ENCODE assay signal across 8 cellular contexts in genomic region chr1:156860113-156860638, GRCh38. TPM values are rescaled to one million over a fixed set of nuclear protein-coding genes. Genes with fewer than 3 reads are reported as not detected.
A peak's percentile ranks its signal among the peaks of the same experiment; 100 is the strongest.
DNase-seq lines count a peak whose midpoint lies in the region; ATAC-seq and TF ChIP-seq lines count a peak whose summit lies in the region.

No MANE protein-coding gene starts in this region.

- TF ChIP-seq EP300 in ovary (IDR thresholded peaks at IDR 0.05) = no peak

- H3K4me3 ChIP-seq in HEK293 (ENCODE audit: low read depth, low read length) (peak overlapping the region; percentile 35), PC-9 (peak overlapping the region; percentile 40; the same call in 1 of the 2 replicates), ovary (peak overlapping the region; percentile 21), urinary bladder (ENCODE audit: low read depth, low read length) (peak overlapping the region; percentile 27)

- H3K4me3 Mint-ChIP-seq in CD4-positive, alpha-beta T cell = peak overlapping the region; percentile 81

- H3K4me2 ChIP-seq in PC-9 = peak overlapping the region; percentile 83

- peak; percentile 24 to 68 (median 42) for DNase-seq in CD4-positive, alpha-beta T cell
- DNase-seq in PC-9 = peak in 1 of 2 experiments; percentile 49
- DNase-seq in activated gamma-delta T cell (lab: John Stamatoyannopoulos, UW) = peak; percentile 28
- peak; percentile 42 for DNase-seq in globus pallidus (ENCODE audit: low spot score)
- peak in 3 of 5 donors; percentile 32 to 64 (median 56) for DNase-seq in ovary

- peak; percentile 87 for TF ChIP-seq CTCF in CD4-positive, alpha-beta T cell (IDR thresholded peaks at IDR 0.05)
- TF ChIP-seq CTCF in HEK293 (tag by site-specific recombination; IDR thresholded peaks at IDR 0.05) = peak; percentile 90
- TF ChIP-seq CTCF in PC-9 (conservative IDR thresholded peaks at IDR 0.05) = peak; percentile 80
- TF ChIP-seq CTCF in ovary (IDR thresholded peaks at IDR 0.05) = peak; percentile 36 to 51 (median 39)

- H4K20me1 ChIP-seq in PC-9 (ENCODE audit: insufficient read depth) = no peaks in the 10 kb centered on the region

- peak; percentile 54 for ATAC-seq in CD4-positive, alpha-beta T cell (ENCODE audit: poor library complexity)
- ATAC-seq in GM21390 (IDR thresholded peaks at IDR 0.05; ENCODE audit: unreplicated experiment) = no peak

- no peak overlapping the region for H3K27ac Mint-ChIP-seq in CD4-positive, alpha-beta T cell

- POLR2A ChIA-PET in CD4-positive, alpha-beta T cell (lab: Charles Lee) = interaction anchor here (0.7 to 2.9 kb wide), 9 partner anchors 11 to 170 kb away, joined by 3 to 20 read pairs (median 8); partner anchors contain the start of gene SH2D2A
- POLR2A ChIA-PET in HEK293 (lab: Yijun Ruan, JAX) (interaction anchor here (1.0 to 2.2 kb wide), 6 partner anchors 27 to 171 kb away, joined by 4 to 14 read pairs (median 4); partner anchors contain the start of genes ISG20L2, METTL25B and PRCC), PC-9 (lab: Charles Lee; ENCODE audit: unreplicated experiment) (interaction anchor here (0.7 kb wide), 1 partner anchor 132 kb away, joined by 7 read pairs; the partner anchor contains the start of genes ISG20L2 and METTL25B)

- no TSS peak for BruUV-seq in PC-9 (replicated peaks; lab: Mats Ljungman, UMichigan)

- H3K27ac ChIP-seq in CD4-positive, alpha-beta T cell (ENCODE audit: low read depth, low read length) = no peak overlapping the region
- no peak overlapping the region for H3K27ac ChIP-seq in HEK293 (ENCODE audit: extremely low read depth, low read depth, low read length)
- H3K27ac ChIP-seq in PC-9 = no peak overlapping the region
- H3K27ac ChIP-seq in ovary = no peak overlapping the region
- H3K27ac ChIP-seq in urinary bladder (ENCODE audit: low read depth) = no peak overlapping the region

- H3K36me3 ChIP-seq in HEK293 (ENCODE audit: control insufficient read depth in 2 of 2, insufficient read depth in 1 of 2, low read length in 2 of 2) = no peaks in the 10 kb centered on the region
- no peaks in the 10 kb centered on the region for H3K36me3 ChIP-seq in PC-9 (ENCODE audit: low read depth)
- no peaks in the 10 kb centered on the region for H3K36me3 ChIP-seq in ovary
- H3K36me3 ChIP-seq in urinary bladder (ENCODE audit: insufficient read depth) = no peaks in the 10 kb centered on the region

- H3K9me2 ChIP-seq in PC-9 (ENCODE audit: insufficient read depth) = no peaks in the 10 kb centered on the region

- H2AFZ ChIP-seq in PC-9 = peak overlapping the region; percentile 24; the same call in 1 of the 2 replicates

- H3K27me3 Mint-ChIP-seq in CD4-positive, alpha-beta T cell = peaks cover 76% of the 10 kb centered on the region

- no peaks in the 10 kb centered on the region for H3K9me3 ChIP-seq in CD4-positive, alpha-beta T cell (ENCODE audit: control insufficient read depth, low read length)
- H3K9me3 ChIP-seq in HEK293 (ENCODE audit: control insufficient read depth, insufficient read depth, low read depth, low read length) (no peaks in the 10 kb centered on the region), PC-9 (ENCODE audit: insufficient read depth, low read depth) (no peaks in the 10 kb centered on the region), ovary (no peaks in the 10 kb centered on the region)

- no peaks in the 10 kb centered on the region for H3K9me3 Mint-ChIP-seq in CD4-positive, alpha-beta T cell

- peaks cover 30% of the 10 kb centered on the region for H3K4me1 Mint-ChIP-seq in CD4-positive, alpha-beta T cell (ENCODE audit: low read depth)

- H3K4me1 ChIP-seq in HEK293 (ENCODE audit: control insufficient read depth, insufficient read depth, low read length) = peaks cover 2% of the 10 kb centered on the region; the same call in 1 of the 2 replicates
- H3K4me1 ChIP-seq in PC-9 (replicated peaks; ENCODE audit: insufficient read depth) = peaks cover 12% of the 10 kb centered on the region
- peaks cover 2% of the 10 kb centered on the region for H3K4me1 ChIP-seq in ovary (ENCODE audit: insufficient read depth)
- H3K4me1 ChIP-seq in urinary bladder (ENCODE audit: insufficient read depth) = no peaks in the 10 kb centered on the region

- 0 to 1% (median 1%) methylated on average over 35 of the region's 35 CpGs for WGBS in ovary, 3 donors
- WGBS in urinary bladder = under 1% methylated on average over 35 of the region's 35 CpGs

- H3K79me2 ChIP-seq in PC-9 (ENCODE audit: low read depth) = no peaks in the 10 kb centered on the region

- no peaks in the 10 kb centered on the region for H3F3A ChIP-seq in PC-9 (ENCODE audit: insufficient read depth, low read depth)

- no peaks in the 10 kb centered on the region for H3K36me3 Mint-ChIP-seq in CD4-positive, alpha-beta T cell (ENCODE audit: low read depth)

- CTCF ChIA-PET in CD4-positive, alpha-beta T cell (lab: Charles Lee) = interaction anchor here (0.7 to 3.5 kb wide), 29 partner anchors 9 to 171 kb away, joined by 3 to 87 read pairs (median 7); partner anchors contain the start of genes ISG20L2, METTL25B, MRPL24 and PRCC
- CTCF ChIA-PET in HEK293 (lab: Yijun Ruan, JAX) (interaction anchor here (0.6 to 7.6 kb wide), 48 partner anchors 9 to 284 kb away, joined by 3 to 129 read pairs (median 6); partner anchors contain the start of genes ISG20L2, METTL25B, PRCC and SH2D2A), PC-9 (lab: Charles Lee) (interaction anchor here (0.6 to 2.5 kb wide), 18 partner anchors 21 to 599 kb away, joined by 3 to 25 read pairs (median 4); partner anchors contain the start of gene CRABP2)

- H3K27me3 ChIP-seq in CD4-positive, alpha-beta T cell (ENCODE audit: control insufficient read depth, insufficient read depth, low read length) = peaks cover 62% of the 10 kb centered on the region
- H3K27me3 ChIP-seq in PC-9 (ENCODE audit: insufficient read depth, low read depth) (peaks cover 58% of the 10 kb centered on the region), ovary (peaks cover 9% of the 10 kb centered on the region)

- no peak for TF ChIP-seq POLR2A in ovary (IDR thresholded peaks at IDR 0.05)

- intact Hi-C loops in CD4-positive, alpha-beta T cell (cut with DNase I, micrococcal nuclease) = loop anchor here (1.0 to 10.0 kb wide), 6 partner anchors 21 to 171 kb away; partner anchors contain the start of genes ISG20L2 (in 1 of the 2), METTL25B (in 1 of the 2) and SH2D2A (in 1 of the 2)
- intact Hi-C loops in PC-9 (cut with micrococcal nuclease; ENCODE audit: unreplicated experiment) (loop anchor here (1.0 to 2.0 kb wide), 2 partner anchors 63 to 134 kb away; no protein-coding TSS in a partner anchor), ovary (cut with DNase I) (loop anchor here in 2 of 4 donors (5.0 to 10.0 kb wide), 2 partner anchors 165 to 518 kb away; no protein-coding TSS in a partner anchor)

TF ChIP-seq in HEK293, 187 proteins besides CTCF, POLR2A, EP300 and RAD21 (continues in another document):
- no peak for TF ChIP-seq ZNF302 (tag by site-specific recombination; IDR thresholded peaks at IDR 0.05; ENCODE audit: low read depth)
- TF ChIP-seq ZNF223 (tag by site-specific recombination; IDR thresholded peaks at IDR 0.05) = no peak
- TF ChIP-seq ZNF24 (tag by site-specific recombination; IDR thresholded peaks at IDR 0.05) = peak; percentile 35; the same call in 1 of the 2 replicates
- no peak for TF ChIP-seq PRDM6 (tag by site-specific recombination; IDR thresholded peaks at IDR 0.05)
- TF ChIP-seq ZNF19 (tag by site-specific recombination; IDR thresholded peaks at IDR 0.05; ENCODE audit: low read depth) = no peak
- TF ChIP-seq ZNF48 (tag by site-specific recombination; IDR thresholded peaks at IDR 0.05) = no peak
- TF ChIP-seq MZF1 (tag by site-specific recombination; IDR thresholded peaks at IDR 0.05; ENCODE audit: borderline replicate concordance) = no peak

RNA-seq across cellular contexts. Expression of gene NTRK1, which starts 0.5 kb away (rescaled TPM):
- total RNA-seq in CD4-positive, alpha-beta T cell = under 1 TPM; 0.42 to 0.52 TPM
- not detected in 2 replicates for total RNA-seq in PC-9 (2021)
- under 1 TPM in 4 of 7 donors, not detected in 3; 0.34 to 0.92 (median 0.41) TPM for total RNA-seq in ovary
- polyA plus RNA-seq in ovary = under 1 TPM in 1 of 2 donors, not detected in 1; 0.11 TPM
- 0.37 TPM for total RNA-seq in urinary bladder
- 1.0 TPM for polyA plus RNA-seq in urinary bladder

RNA-seq across cellular contexts. Expression of gene INSRR, which starts 1.3 kb away (rescaled TPM):
- total RNA-seq in CD4-positive, alpha-beta T cell = not detected
- total RNA-seq in PC-9 (2021) = not detected in 2 replicates
- total RNA-seq in ovary = under 1 TPM in 1 of 7 donors, not detected in 6; 0.15 TPM
- polyA plus RNA-seq in ovary = under 1 TPM in 1 of 2 donors, not detected in 1; 0.02 TPM
- 0.11 TPM for total RNA-seq in urinary bladder
- 0.04 TPM for polyA plus RNA-seq in urinary bladder

RNA-seq across cellular contexts. Expression of gene PEAR1, which starts 33.3 kb away (rescaled TPM):
- under 1 TPM; 0.20 to 0.41 TPM for total RNA-seq in CD4-positive, alpha-beta T cell
- total RNA-seq in PC-9 (2021) (9.8 and 12.2 TPM in 2 replicates), ovary (10 to 100 TPM in 5 of 7 donors, 1 to 10 TPM in 2; 4.3 to 20.2 (median 12.3) TPM), urinary bladder (9.3 TPM)
- polyA plus RNA-seq in ovary (10 to 100 TPM; 13.7 to 21.2 TPM), urinary bladder (13.1 TPM)

RNA-seq across cellular contexts. Expression of gene SH2D2A, which starts 43.5 kb away (rescaled TPM):
- total RNA-seq in CD4-positive, alpha-beta T cell = 10 to 100 TPM; 51.6 to 51.8 TPM
- 4.0 and 5.8 TPM in 2 replicates for total RNA-seq in PC-9 (2021)
- 1 to 10 TPM in 4 of 7 donors, under 1 TPM in 3; 0.40 to 2.8 (median 1.4) TPM for total RNA-seq in ovary
- polyA plus RNA-seq in ovary = under 1 TPM; 0.19 to 0.65 TPM
- not detected for total RNA-seq in urinary bladder
- polyA plus RNA-seq in urinary bladder = 0.70 TPM

Comparison
In these comparisons a context has a peak if more than half of its experiments do, and no peak if none do; other contexts are left out.
1. CTCF ChIP-seq: peak in every context shown above with its lines; median percentile 90 in HEK293; 87 in CD4-positive, alpha-beta T cell; 80 in PC-9; 39 in ovary.